In the genomic region with DNA sequence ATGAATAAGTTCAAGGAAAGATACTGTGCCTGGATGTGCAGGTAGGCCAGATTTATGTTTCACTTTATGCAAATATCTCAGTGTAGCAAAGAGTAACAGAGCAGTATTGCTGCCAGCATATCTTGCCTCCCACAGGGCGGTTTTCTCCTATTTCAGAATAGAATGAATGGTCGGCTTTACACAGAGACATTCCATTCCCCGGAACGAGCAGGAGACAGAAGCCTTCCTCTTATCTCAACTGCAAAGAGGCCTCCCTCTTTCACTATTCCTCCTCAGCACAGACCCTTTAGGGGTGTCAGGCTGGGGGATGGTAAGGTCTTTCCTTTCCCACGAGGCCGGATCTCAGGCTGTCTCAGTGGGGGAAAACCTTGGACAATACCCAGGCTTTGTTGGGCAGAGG, we compare ENCODE assay signal across 8 cellular contexts. TPM values are rescaled to one million over a fixed set of nuclear protein-coding genes. Genes with fewer than 3 reads are reported as not detected.
DNase-seq lines count a peak whose midpoint lies in the region; ATAC-seq and TF ChIP-seq lines count a peak whose summit lies in the region.
"Not testable (repeated sequence)": the region's sequence is repeated elsewhere in the genome, so short reads cannot be mapped to it uniquely, and the experiment has no call there.
"Had no signal": no experiment of that assay in that cellular context is flagged by ENCODE, and none has a peak within 500 bp of the region (broad histone marks: within the 10 kb centered on the region; RNA-seq: fewer than 3 reads in every experiment).

No MANE protein-coding gene starts in this region.

- DNase-seq in Calu3; Panc1 (ENCODE audit: low read depth, low spot score); sigmoid colon: not testable (repeated sequence)
- peak; percentile 36 for DNase-seq in astrocyte of the cerebellum (ENCODE audit: low read depth)
- DNase-seq in fibroblast of pulmonary artery (ENCODE audit: low read depth), result peak; percentile 34
- DNase-seq in left kidney (ENCODE audit: low read depth, low spot score), result peak; percentile 48

- H3F3A ChIP-seq in neural cell (ENCODE audit: insufficient read depth, low read length, poor library complexity, severe bottlenecking), result not testable (repeated sequence)

- not testable (repeated sequence) for H3K27me3 Mint-ChIP-seq in Calu3 (ENCODE audit: unreplicated experiment)

- not testable (repeated sequence) for TF ChIP-seq EP300 in neural cell (conservative IDR thresholded peaks at IDR 0.05; ENCODE audit: poor library complexity, severe bottlenecking); sigmoid colon (IDR thresholded peaks at IDR 0.05)

- H3K27ac Mint-ChIP-seq in Calu3 (ENCODE audit: unreplicated experiment), result peak overlapping the region; percentile 50

- not testable (repeated sequence) for H3K4me3 ChIP-seq in Panc1 (ENCODE audit: low read depth in 2 of 2, low read length in 2 of 2); astrocyte of the cerebellum (ENCODE audit: low read depth, low read length); fibroblast of pulmonary artery (replicated peaks; ENCODE audit: low read depth, low read length); sigmoid colon
- H3K4me3 ChIP-seq in neural cell (ENCODE audit: low read length), result peak overlapping the region; percentile 99

- not testable (repeated sequence) for H2AFZ ChIP-seq in neural cell (ENCODE audit: low read depth, low read length)

- POLR2A ChIA-PET in Panc1 (lab: Charles Lee), result not testable (repeated sequence)

- not testable (repeated sequence) for H3K9me3 Mint-ChIP-seq in Calu3 (ENCODE audit: low read depth, unreplicated experiment)

- peaks cover 47% of the 10 kb centered on the region for H3K79me2 ChIP-seq in neural cell (replicated peaks; ENCODE audit: insufficient read depth, low read length)

- H3K9ac ChIP-seq in neural cell (ENCODE audit: low read length), result not testable (repeated sequence)

- intact Hi-C loops in Calu3 (cut with micrococcal nuclease; ENCODE audit: unreplicated experiment); Panc1 (cut with micrococcal nuclease; ENCODE audit: unreplicated experiment); sigmoid colon (cut with DNase I): not testable (repeated sequence)

- WGBS in sigmoid colon, 2 donors, result 85 to 87% methylated on average over 6 of the region's 6 CpGs

- ATAC-seq in Panc1, result not testable (repeated sequence)

- H3K9me3 ChIP-seq in Panc1 (ENCODE audit: control insufficient read depth, insufficient read depth, low read depth, low read length); neural cell (ENCODE audit: low read length); sigmoid colon: not testable (repeated sequence)

- BruUV-seq in Calu3 (replicated peaks; lab: Mats Ljungman, UMichigan), result not testable (repeated sequence)
- BruUV-seq in Panc1 (replicated peaks; lab: Mats Ljungman, UMichigan), result TSS peak; percentile 58

- not testable (repeated sequence) for H3K4me2 ChIP-seq in neural cell (ENCODE audit: low read length)

- not testable (repeated sequence) for H3K27me3 ChIP-seq in Panc1 (ENCODE audit: control insufficient read depth, insufficient read depth, low read length); neural cell (ENCODE audit: insufficient read depth, low read depth, low read length); sigmoid colon

- H3K4me1 ChIP-seq in Panc1 (ENCODE audit: control insufficient read depth, insufficient read depth, low read length), result not testable (repeated sequence)
- peaks cover 0 to 40% (median 37%) of the 10 kb centered on the region in 4 donors for H3K4me1 ChIP-seq in sigmoid colon

- H3K36me3 Mint-ChIP-seq in Calu3 (ENCODE audit: insufficient read depth, unreplicated experiment), result peaks cover 27% of the 10 kb centered on the region

- not testable (repeated sequence) for TF ChIP-seq POLR2A in sigmoid colon (IDR thresholded peaks at IDR 0.05)

- CTCF ChIA-PET in Calu3 (lab: Charles Lee), result interaction anchor here (0.6 kb wide), 1 partner anchor 430 kb away, joined by 4 read pairs; no protein-coding TSS in a partner anchor
- CTCF ChIA-PET in Panc1 (lab: Charles Lee), result not testable (repeated sequence)

- not testable (repeated sequence) for TF ChIP-seq CTCF in Calu3 (IDR thresholded peaks at IDR 0.05; ENCODE audit: unreplicated experiment); Panc1 (IDR thresholded peaks at IDR 0.05); astrocyte of the cerebellum (IDR thresholded peaks at IDR 0.05; ENCODE audit: low read depth, low read length, missing control alignments); fibroblast of pulmonary artery (IDR thresholded peaks at IDR 0.05; ENCODE audit: low read length, missing control alignments); neural cell (IDR thresholded peaks at IDR 0.05; ENCODE audit: poor library complexity, severe bottlenecking); sigmoid colon (IDR thresholded peaks at IDR 0.05)

- H3K9me2 ChIP-seq in neural cell (ENCODE audit: insufficient read depth, low read length), result not testable (repeated sequence)

- H3K4me3 Mint-ChIP-seq in Calu3 (ENCODE audit: low read depth, unreplicated experiment), result peak overlapping the region; percentile 85

- not testable (repeated sequence) for H4K20me1 ChIP-seq in neural cell (ENCODE audit: insufficient read depth)

- TF ChIP-seq RAD21 in neural cell (conservative IDR thresholded peaks at IDR 0.05), result not testable (repeated sequence)

- not testable (repeated sequence) for H3K36me3 ChIP-seq in Panc1 (ENCODE audit: control insufficient read depth, insufficient read depth, low read length); neural cell (ENCODE audit: insufficient read depth, low read length); sigmoid colon

- in situ Hi-C loops in Panc1 (cut with HindIII; ENCODE audit: low pct_unique_long_range_greater_than_20kb, low sequenced_read_pairs); astrocyte of the cerebellum (cut with HindIII; ENCODE audit: low sequenced_read_pairs): not testable (repeated sequence)

- not testable (repeated sequence) for H3K4me1 Mint-ChIP-seq in Calu3 (ENCODE audit: low read depth, unreplicated experiment)

- not testable (repeated sequence) for H3K27ac ChIP-seq in Panc1 (ENCODE audit: low read length); neural cell (ENCODE audit: low read length)
- H3K27ac ChIP-seq in sigmoid colon, result peak overlapping the region in 3 of 4 donors; percentile 61 to 72 (median 62)

RNA-seq across cellular contexts. Expression of a gene that starts 2.3 kb away (rescaled TPM):
- total RNA-seq in Calu3 (2022), result 9.4 and 10.3 TPM in 2 replicates
- total RNA-seq in Panc1 (2021; ENCODE audit: unreplicated experiment), result 9.5 TPM
- polyA plus RNA-seq in Panc1 (2012; ENCODE audit: insufficient read length), result 2.6 TPM
- polyA plus RNA-seq in neural cell, result 14.4 and 23.1 TPM in 2 replicates
- 100 and 136 TPM in 2 replicates for polyA minus RNA-seq in neural cell
- total RNA-seq in sigmoid colon, result 10 to 100 TPM in 3 of 4 donors, 1 to 10 TPM in 1; 9.2 to 23.2 (median 18.3) TPM
- polyA plus RNA-seq in sigmoid colon, result 1 to 10 TPM; 7.6 to 9.6 (median 7.8) TPM

RNA-seq across cellular contexts. Expression of a gene that starts 35.0 kb away (rescaled TPM):
- 11.4 and 11.7 TPM in 2 replicates for total RNA-seq in Calu3 (2022)
- total RNA-seq in Panc1 (2021; ENCODE audit: unreplicated experiment), result 10.4 TPM
- polyA plus RNA-seq in Panc1 (2012; ENCODE audit: insufficient read length), result 2.7 TPM
- polyA plus RNA-seq in neural cell, result 32.8 and 35.9 TPM in 2 replicates
- 42.1 and 51.1 TPM in 2 replicates for polyA minus RNA-seq in neural cell
- total RNA-seq in sigmoid colon, result 10 to 100 TPM; 13.7 to 19.7 (median 15.0) TPM
- polyA plus RNA-seq in sigmoid colon, result 10 to 100 TPM in 1 of 3 donors, 1 to 10 TPM in 2; 4.8 to 12.7 (median 5.8) TPM

RNA-seq across cellular contexts. Expression of a gene that starts 41.4 kb away (rescaled TPM):
- total RNA-seq in Calu3 (2022) (0.71 TPM in 2 replicates), Panc1 (2021; ENCODE audit: unreplicated experiment) (6.3 TPM), sigmoid colon (1 to 10 TPM; 4.8 to 8.6 (median 6.5) TPM)
- polyA plus RNA-seq in Panc1 (2012; ENCODE audit: insufficient read length), result 2.4 TPM
- polyA plus RNA-seq in neural cell (1.5 and 2.0 TPM in 2 replicates), sigmoid colon (1 to 10 TPM; 2.4 to 5.9 (median 3.9) TPM)
- 4.4 TPM in 2 replicates for polyA minus RNA-seq in neural cell
- total RNA-seq: H7 had no signal
